Comparison of ENCODE assay signal across 23 cellular contexts in genomic region chr16:49821156-49821555, GRCh38. TPM values are rescaled to one million over a fixed set of nuclear protein-coding genes. Genes with fewer than 3 reads are reported as not detected.
"Had no signal": no experiment of that assay in that cellular context is flagged by ENCODE, and none has a peak within 500 bp of the region (broad histone marks: within the 10 kb centered on the region; RNA-seq: fewer than 3 reads in every experiment).

No MANE protein-coding gene starts in this region.

- H3K36me3 Mint-ChIP-seq: activated naive CD8-positive, alpha-beta T cell treated with anti-CD3 and anti-CD28 coated beads, Interleukin-2, amount 10 ng/mL, durations not matched to agents 7 days and 5 days; natural killer cell had no signal

- H3K4me3 ChIP-seq: coronary artery, left lung, lung, sigmoid colon, spleen, thoracic aorta, vagina had no signal

- FAIRE-seq: endometrium, TTC549 had no signal

- H3K36me3 ChIP-seq: left lung, sigmoid colon, spleen, thoracic aorta, vagina had no signal

- DNase-seq: activated CD4-positive, alpha-beta T cell treated with anti-CD3 and anti-CD28 coated beads for 36 hours; activated CD4-positive, alpha-beta T cell treated with anti-CD3 and anti-CD28 coated beads, Interleukin-2, amount 50 U/mL, for 48 hours; activated effector memory CD4-positive, alpha-beta T cell treated with Interleukin-2 at 50 U/mL for 16 hours; activated naive CD4-positive, alpha-beta T cell treated with anti-CD3 and anti-CD28 coated beads for 36 hours; activated naive CD8-positive, alpha-beta T cell treated with anti-CD3 and anti-CD28 coated beads, Interleukin-2, amount 10 ng/mL, durations not matched to agents 7 days and 5 days; activated T-cell treated with anti-CD3 and anti-CD28 coated beads, Interleukin-2, amount 50 U/mL, for 72 hours; amniotic stem cell; cerebellar nuclear complex; midbrain; natural killer cell; sigmoid colon; spleen; stimulated activated CD4-positive, alpha-beta T cell treated with anti-CD3 and anti-CD28 coated beads, Interleukin-4, amount 100 ng/mL, for 1 hour; stimulated activated naive CD4-positive, alpha-beta T cell; T-helper 1 cell had no signal

- H3K27ac ChIP-seq: coronary artery, left lung, sigmoid colon, spleen, thoracic aorta, vagina had no signal

- H3K27me3 Mint-ChIP-seq: type B pancreatic cell had no signal

- H3K27ac Mint-ChIP-seq: activated CD4-positive, alpha-beta T cell treated with anti-CD3 and anti-CD28 coated beads for 36 hours; activated naive CD4-positive, alpha-beta T cell treated with anti-CD3 and anti-CD28 coated beads for 36 hours; activated naive CD8-positive, alpha-beta T cell treated with anti-CD3 and anti-CD28 coated beads, Interleukin-2, amount 10 ng/mL, durations not matched to agents 7 days and 5 days; activated T-cell treated with anti-CD3 and anti-CD28 coated beads, Interleukin-2, amount 50 U/mL, for 72 hours; natural killer cell had no signal

- H3K4me1 ChIP-seq: sigmoid colon, vagina had no signal

- H3K4me1 Mint-ChIP-seq: activated CD4-positive, alpha-beta T cell treated with anti-CD3 and anti-CD28 coated beads for 36 hours; activated naive CD8-positive, alpha-beta T cell treated with anti-CD3 and anti-CD28 coated beads, Interleukin-2, amount 10 ng/mL, durations not matched to agents 7 days and 5 days; natural killer cell had no signal

- H3K9me3 ChIP-seq: left lung, sigmoid colon, spleen, thoracic aorta, vagina had no signal

- H3K27me3 ChIP-seq: left lung, sigmoid colon, spleen, vagina had no signal

- H3K9me3 Mint-ChIP-seq: activated naive CD4-positive, alpha-beta T cell treated with anti-CD3 and anti-CD28 coated beads for 36 hours; activated naive CD8-positive, alpha-beta T cell treated with anti-CD3 and anti-CD28 coated beads, Interleukin-2, amount 10 ng/mL, durations not matched to agents 7 days and 5 days; activated T-cell treated with anti-CD3 and anti-CD28 coated beads, Interleukin-2, amount 50 U/mL, for 72 hours; natural killer cell; type B pancreatic cell had no signal

- ATAC-seq: activated CD4-positive, alpha-beta T cell treated with anti-CD3 and anti-CD28 coated beads for 36 hours; activated T-cell treated with anti-CD3 and anti-CD28 coated beads, Interleukin-2, amount 50 U/mL, for 72 hours; left lung; natural killer cell had no signal

- H3K4me3 Mint-ChIP-seq: activated CD4-positive, alpha-beta T cell treated with anti-CD3 and anti-CD28 coated beads for 36 hours; activated naive CD4-positive, alpha-beta T cell treated with anti-CD3 and anti-CD28 coated beads for 36 hours; activated naive CD8-positive, alpha-beta T cell treated with anti-CD3 and anti-CD28 coated beads, Interleukin-2, amount 10 ng/mL, durations not matched to agents 7 days and 5 days; activated T-cell treated with anti-CD3 and anti-CD28 coated beads, Interleukin-2, amount 50 U/mL, for 72 hours; natural killer cell had no signal

RNA-seq across cellular contexts. Expression of gene ZNF423, which starts 34.8 kb away (rescaled TPM):
- total RNA-seq: activated CD4-positive, alpha-beta T cell treated with anti-CD3 and anti-CD28 coated beads for 36 hours; activated T-cell treated with anti-CD3 and anti-CD28 coated beads, Interleukin-2, amount 50 U/mL, for 72 hours; natural killer cell had no signal
